Comparison of ENCODE assay signal across 24 cellular contexts in the genomic region with DNA sequence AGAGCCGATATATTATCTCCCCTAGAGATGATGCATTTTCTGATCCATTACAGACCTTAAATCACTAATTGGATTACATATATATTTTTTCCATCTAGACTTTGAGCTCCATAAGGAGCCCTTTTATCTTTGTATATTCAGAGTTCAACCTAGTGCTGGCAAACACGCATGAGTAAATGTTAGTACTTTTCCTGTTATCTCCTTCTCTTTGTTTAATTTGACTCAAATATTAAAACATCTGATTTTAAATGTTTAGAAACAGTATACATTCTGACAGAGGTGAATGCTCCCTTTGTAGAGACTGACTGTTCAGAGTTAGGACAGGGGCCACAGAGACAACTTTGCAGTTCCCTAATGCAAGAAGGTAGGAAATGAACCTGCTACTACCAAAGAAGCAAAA. TPM values are rescaled to one million over a fixed set of nuclear protein-coding genes. Genes with fewer than 3 reads are reported as not detected.
DNase-seq lines count a peak whose midpoint lies in the region; TF ChIP-seq lines count a peak whose summit lies in the region.
"Had no signal": no experiment of that assay in that cellular context is flagged by ENCODE, and none has a peak within 500 bp of the region (broad histone marks: within the 10 kb centered on the region; RNA-seq: fewer than 3 reads in every experiment).

No MANE protein-coding gene starts in this region.

- H3K36me3 Mint-ChIP-seq in brain, result peaks cover 26% of the 10 kb centered on the region
- H3K36me3 Mint-ChIP-seq in nephron (ENCODE audit: low read depth), result peaks cover 15% of the 10 kb centered on the region

- H3K27me3 ChIP-seq in prostate gland (replicated peaks; ENCODE audit: insufficient read depth), result no peaks in the 10 kb centered on the region

- intact Hi-C loops in prostate gland (cut with DNase I), result no loop called here

- H3K9me3 ChIP-seq in prostate gland, result no peaks in the 10 kb centered on the region
- H3K9me3 ChIP-seq: Caco-2 had no signal

- peaks cover 46% of the 10 kb centered on the region for H3K4me1 Mint-ChIP-seq in brain
- peaks cover 54% of the 10 kb centered on the region for H3K4me1 Mint-ChIP-seq in nephron
- H3K4me1 Mint-ChIP-seq: GM23338, H9 had no signal

- H3K27ac ChIP-seq in prostate gland, result no peak overlapping the region
- H3K27ac ChIP-seq: 22Rv1, C4-2B, HL-60 had no signal

- TF ChIP-seq POLR2A in prostate gland (IDR thresholded peaks at IDR 0.05), result no peak

- H3K27me3 Mint-ChIP-seq in brain (no peaks in the 10 kb centered on the region), nephron (ENCODE audit: low read depth) (no peaks in the 10 kb centered on the region)
- H3K27me3 Mint-ChIP-seq: B cell had no signal

- peaks cover 6% of the 10 kb centered on the region for H3K4me1 ChIP-seq in prostate gland (replicated peaks)

- H3K36me3 ChIP-seq in prostate gland, result no peaks in the 10 kb centered on the region

- no peak overlapping the region for H3K4me3 Mint-ChIP-seq in brain
- H3K4me3 Mint-ChIP-seq in nephron, result no peak overlapping the region
- H3K4me3 Mint-ChIP-seq: B cell; CD8-positive, alpha-beta T cell; GM23338; H9 had no signal

- peak overlapping the region in 3 of 5 experiments; percentile 60 to 90 (median 75) for H3K27ac Mint-ChIP-seq in brain
- H3K27ac Mint-ChIP-seq in nephron, result peak overlapping the region in 2 of 3 experiments; percentile 83 to 92
- H3K27ac Mint-ChIP-seq: B cell; CD8-positive, alpha-beta T cell; GM23338; H9 had no signal

- TF ChIP-seq CTCF in brain (conservative IDR thresholded peaks at IDR 0.05) (no peak), nephron (IDR thresholded peaks at IDR 0.05; ENCODE audit: unreplicated experiment in 3 of 3) (no peak), prostate gland (IDR thresholded peaks at IDR 0.05) (no peak)

- no peak overlapping the region for H3K4me3 ChIP-seq in prostate gland
- H3K4me3 ChIP-seq: GM12878, GM23338, K562 had no signal

- WGBS in prostate gland, result 59% methylated on average over 2 of the region's 2 CpGs

- H3K9me3 Mint-ChIP-seq in brain (peaks cover 0 to 4% (median 0%) of the 10 kb centered on the region in 5 experiments), nephron (no peaks in the 10 kb centered on the region)
- H3K9me3 Mint-ChIP-seq: CD8-positive, alpha-beta T cell; GM23338 had no signal

- peak; percentile 57 for DNase-seq in NCI-H2171 treated with DMSO at 0.1 percent for 48 hours (lab: John Stamatoyannopoulos, UW)
- no peak for DNase-seq in NCI-H2171 (lab: John Stamatoyannopoulos, UW)
- DNase-seq in NCI-H1092 (lab: John Stamatoyannopoulos, UW), result no peak
- no peak for DNase-seq in HPDE6-E6E7 (ENCODE audit: extremely low spot score)
- no peak for DNase-seq in prostate gland (ENCODE audit: low spot score)
- DNase-seq: Caco-2; CD8-positive, alpha-beta T cell; GDM1; H9; Kasumi-1; NCI-H1105; NCI-H1436 treated with DMSO at 0.1 percent for 48 hours; NCI-H1930; NCI-H2227 treated with DMSO at 0.1 percent for 48 hours; NCI-H526 treated with DMSO at 0.1 percent for 48 hours had no signal

RNA-seq across cellular contexts. Expression of gene EIF2B3, which starts 37.1 kb away (rescaled TPM):
- 31.8 TPM for polyA plus RNA-seq in brain (ENCODE audit: insufficient read depth, low read depth, low replicate concordance)
- 10 to 100 TPM; 17.5 to 19.3 TPM for total RNA-seq in prostate gland
